30 cellular contexts compared by ENCODE assay signal in genomic region chr14:103396463-103396862, GRCh38. TPM values are rescaled to one million over a fixed set of nuclear protein-coding genes. Genes with fewer than 3 reads are reported as not detected.
DNase-seq lines count a peak whose midpoint lies in the region; ATAC-seq and TF ChIP-seq lines count a peak whose summit lies in the region.
"Had no signal": no experiment of that assay in that cellular context is flagged by ENCODE, and none has a peak within 500 bp of the region (broad histone marks: within the 10 kb centered on the region; RNA-seq: fewer than 3 reads in every experiment).

No MANE protein-coding gene starts in this region.

- no peak for DNase-seq in right cardiac atrium
- DNase-seq in left cardiac atrium, result no peak
- DNase-seq in naive thymus-derived CD4-positive, alpha-beta T cell, result no peak
- no peak for DNase-seq in dermis blood vessel endothelial cell
- DNase-seq: activated CD4-positive, alpha-beta T cell treated with anti-CD3 and anti-CD28 coated beads, Interleukin-2, amount 10 ng/mL, durations not matched to agents 24 days and 14 days; activated gamma-delta T cell treated with Interleukin-2 at 50 U/mL for 16 hours; activated T-cell treated with anti-CD3 and anti-CD28 coated beads, Interleukin-2, amount 50 U/mL, for 1 hour; amniotic stem cell; Calu3; cortex of kidney; endodermal cell; foreskin keratinocyte; Kasumi-1; mesendoderm; NCI-H1048; NCI-H1694; NCI-H2171 treated with DMSO at 0.1 percent for 48 hours; NCI-H510A treated with DMSO at 0.1 percent for 48 hours; SIG-M5; stimulated activated CD4-positive, alpha-beta T cell treated with anti-CD3 and anti-CD28 coated beads, Interleukin-2, amount 100 ng/mL, for 24 hours; T-helper 9 cell had no signal

- intact Hi-C loops in right cardiac atrium (cut with DNase I) (loop anchor here in 3 of 4 donors (10.0 kb wide), 3 partner anchors 48 to 682 kb away; no protein-coding TSS in a partner anchor), left cardiac atrium (cut with DNase I) (no loop called here)
- intact Hi-C loops in naive thymus-derived CD4-positive, alpha-beta T cell (cut with micrococcal nuclease), result no loop called here

- H3K27me3 Mint-ChIP-seq in naive thymus-derived CD4-positive, alpha-beta T cell, result no peaks in the 10 kb centered on the region
- H3K27me3 Mint-ChIP-seq: activated CD4-positive, alpha-beta T cell treated with anti-CD3 and anti-CD28 coated beads, Interleukin-2, amount 10 ng/mL, durations not matched to agents 24 days and 14 days; type B pancreatic cell had no signal

- H3K36me3 ChIP-seq in OCI-LY3 (replicated peaks; ENCODE audit: low read depth, low read length), result peaks cover 4% of the 10 kb centered on the region
- no peaks in the 10 kb centered on the region for H3K36me3 ChIP-seq in naive thymus-derived CD4-positive, alpha-beta T cell (ENCODE audit: control insufficient read depth in 2 of 3, insufficient read depth in 3 of 3, low read length in 3 of 3)

- peak overlapping the region in 1 of 9 donors; percentile 43 for H3K27ac Mint-ChIP-seq in naive thymus-derived CD4-positive, alpha-beta T cell
- H3K27ac Mint-ChIP-seq: activated CD4-positive, alpha-beta T cell treated with anti-CD3 and anti-CD28 coated beads, Interleukin-2, amount 10 ng/mL, durations not matched to agents 24 days and 14 days; GM23338 had no signal

- H3K4me3 Mint-ChIP-seq in naive thymus-derived CD4-positive, alpha-beta T cell, result peak overlapping the region in 7 of 10 donors; percentile 6 to 64 (median 36)
- H3K4me3 Mint-ChIP-seq: activated CD4-positive, alpha-beta T cell treated with anti-CD3 and anti-CD28 coated beads, Interleukin-2, amount 10 ng/mL, durations not matched to agents 24 days and 14 days; endodermal cell; GM23338; type B pancreatic cell had no signal

- no peaks in the 10 kb centered on the region for H3K9me3 Mint-ChIP-seq in naive thymus-derived CD4-positive, alpha-beta T cell
- H3K9me3 Mint-ChIP-seq: activated CD4-positive, alpha-beta T cell treated with anti-CD3 and anti-CD28 coated beads, Interleukin-2, amount 10 ng/mL, durations not matched to agents 24 days and 14 days; endodermal cell; GM23338 had no signal

- CTCF ChIA-PET in naive thymus-derived CD4-positive, alpha-beta T cell (lab: Charles Lee), result interaction anchor here (0.6 kb wide), 1 partner anchor 71 kb away, joined by 3 read pairs; no protein-coding TSS in a partner anchor

- H3K36me3 Mint-ChIP-seq in naive thymus-derived CD4-positive, alpha-beta T cell, result no peaks in the 10 kb centered on the region
- H3K36me3 Mint-ChIP-seq: type B pancreatic cell had no signal

- no peaks in the 10 kb centered on the region for H3K27me3 ChIP-seq in right cardiac atrium (ENCODE audit: control insufficient read depth, insufficient read depth)
- no peaks in the 10 kb centered on the region for H3K27me3 ChIP-seq in OCI-LY3 (ENCODE audit: low read depth, low read length)
- H3K27me3 ChIP-seq in naive thymus-derived CD4-positive, alpha-beta T cell (ENCODE audit: control insufficient read depth in 2 of 2, insufficient read depth in 2 of 2, low read length in 2 of 2), result no peaks in the 10 kb centered on the region
- H3K27me3 ChIP-seq: BLaER1, foreskin keratinocyte, hepatocyte had no signal

- peak overlapping the region; percentile 10 for H3K4me2 ChIP-seq in OCI-LY3 (ENCODE audit: low read length)
- H3K4me2 ChIP-seq: GM23338 had no signal

- WGBS in right cardiac atrium, result 98% methylated on average over 2 of the region's 2 CpGs

- H3K79me2 ChIP-seq in OCI-LY3 (ENCODE audit: low read length), result peaks cover 100% of the 10 kb centered on the region

- ATAC-seq in right cardiac atrium (no peak), left cardiac atrium (no peak), GM18511 (IDR thresholded peaks at IDR 0.05; ENCODE audit: unreplicated experiment) (no peak), HG03442 (IDR thresholded peaks at IDR 0.05; ENCODE audit: unreplicated experiment) (no peak)
- no peak for ATAC-seq in naive thymus-derived CD4-positive, alpha-beta T cell
- ATAC-seq: esophagus mucosa, foreskin keratinocyte, GM23338, HepG2 had no signal

- no peak overlapping the region for H2AFZ ChIP-seq in OCI-LY3 (ENCODE audit: low read depth, low read length)
- H2AFZ ChIP-seq: GM23338, hepatocyte had no signal

- no peaks in the 10 kb centered on the region for H3K9me3 ChIP-seq in right cardiac atrium (ENCODE audit: control insufficient read depth, low read length)
- H3K9me3 ChIP-seq in OCI-LY3 (ENCODE audit: insufficient read depth, low read length), result no peaks in the 10 kb centered on the region
- no peaks in the 10 kb centered on the region for H3K9me3 ChIP-seq in naive thymus-derived CD4-positive, alpha-beta T cell (ENCODE audit: control insufficient read depth in 2 of 3, low read length in 3 of 3)

- H3K27ac ChIP-seq in right cardiac atrium (ENCODE audit: low read length), result peak overlapping the region; percentile 39
- H3K27ac ChIP-seq in OCI-LY3 (ENCODE audit: low read length), result no peak overlapping the region
- H3K27ac ChIP-seq in naive thymus-derived CD4-positive, alpha-beta T cell (ENCODE audit: low read depth, low read length), result no peak overlapping the region
- H3K27ac ChIP-seq: BLaER1, foreskin keratinocyte, hepatocyte had no signal

- peaks cover 59 to 94% (median 84%) of the 10 kb centered on the region in 7 donors for H3K4me1 Mint-ChIP-seq in naive thymus-derived CD4-positive, alpha-beta T cell

- H3K9ac ChIP-seq in OCI-LY3 (ENCODE audit: low read length), result no peak overlapping the region
- H3K9ac ChIP-seq: BLaER1 had no signal

- H3K4me3 ChIP-seq in right cardiac atrium (ENCODE audit: low read length) (no peak overlapping the region), OCI-LY3 (ENCODE audit: low read length) (no peak overlapping the region)
- no peak overlapping the region for H3K4me3 ChIP-seq in naive thymus-derived CD4-positive, alpha-beta T cell (ENCODE audit: low read length)
- H3K4me3 ChIP-seq: BLaER1, GM23338, hepatocyte had no signal

- peaks cover 93% of the 10 kb centered on the region for H4K20me1 ChIP-seq in OCI-LY3 (ENCODE audit: insufficient read depth, low read length)

- POLR2A ChIA-PET in naive thymus-derived CD4-positive, alpha-beta T cell (lab: Charles Lee), result no interaction called here

- H3K4me1 ChIP-seq in right cardiac atrium (ENCODE audit: control insufficient read depth, insufficient read depth, low read length), result peaks cover 25% of the 10 kb centered on the region
- H3K4me1 ChIP-seq in OCI-LY3 (ENCODE audit: low read length), result peaks cover 44% of the 10 kb centered on the region
- H3K4me1 ChIP-seq in naive thymus-derived CD4-positive, alpha-beta T cell (ENCODE audit: control insufficient read depth in 2 of 2, insufficient read depth in 2 of 2, low read length in 2 of 2), result peaks cover 37 to 53% of the 10 kb centered on the region in 2 donors

- TF ChIP-seq CTCF in OCI-LY3 (IDR thresholded peaks at IDR 0.05; ENCODE audit: low read depth, low read length), result no peak

RNA-seq across cellular contexts. Expression of gene MARK3, which starts 11.2 kb away (rescaled TPM):
- total RNA-seq in right cardiac atrium, result 100 to 1,000 TPM in 1 of 4 donors, 10 to 100 TPM in 3; 85.6 to 105 (median 96.0) TPM
- 79.4 TPM for polyA plus RNA-seq in right cardiac atrium
- total RNA-seq in left cardiac atrium, result 10 to 100 TPM; 68.7 to 81.7 TPM
- 100 to 1,000 TPM in 4 of 5 experiments, 10 to 100 TPM in 1; 86.9 to 133 (median 116) TPM for total RNA-seq in naive thymus-derived CD4-positive, alpha-beta T cell
- 10 to 100 TPM; 28.2 to 47.3 TPM for polyA plus RNA-seq in naive thymus-derived CD4-positive, alpha-beta T cell
- total RNA-seq in dermis blood vessel endothelial cell, result 65.2 and 74.9 TPM in 2 replicates

Comparison
In these comparisons a context has a peak if more than half of its experiments do, and no peak if none do; other contexts are left out.
1. intact Hi-C loops: an anchor here in right cardiac atrium (10.0 kb wide); none called in left cardiac atrium and naive thymus-derived CD4-positive, alpha-beta T cell.